In the genomic region with DNA sequence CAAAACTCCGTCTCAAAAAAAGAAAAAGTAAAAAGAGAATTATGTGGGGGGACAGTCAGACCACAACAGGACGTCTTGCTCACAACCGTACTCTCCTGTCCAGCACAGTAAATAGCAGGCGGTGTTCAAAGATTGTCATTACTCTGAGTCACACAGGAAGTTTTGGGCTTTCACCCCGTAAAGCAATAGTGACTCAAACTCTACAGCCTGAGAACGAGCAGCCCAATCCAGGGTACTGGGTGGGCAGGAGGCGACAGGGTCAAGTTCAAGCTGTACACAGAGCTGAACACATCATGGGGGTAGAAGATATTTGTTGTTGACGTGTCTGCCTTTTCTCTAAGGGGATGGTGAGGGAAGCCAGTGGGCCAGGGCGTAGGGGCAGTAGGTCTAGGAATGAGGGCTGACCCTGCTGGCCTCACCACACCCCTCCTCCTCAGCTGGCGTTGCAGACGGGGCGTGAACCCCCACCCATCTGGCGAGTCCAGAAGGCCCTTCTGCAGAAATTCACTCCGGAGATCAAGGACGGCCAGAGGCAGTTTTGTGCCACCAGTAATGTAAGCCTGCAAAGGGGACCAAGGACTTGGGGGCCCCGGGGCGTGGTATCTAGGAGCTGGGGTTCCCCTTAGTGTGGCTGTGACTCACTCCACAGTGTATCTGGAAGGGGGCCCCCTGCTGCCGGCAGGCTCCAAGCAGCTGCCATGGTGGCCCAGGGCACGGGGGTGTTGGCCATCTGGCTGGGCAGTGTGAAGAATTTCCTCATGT, we compare ENCODE assay signal across 10 cellular contexts. TPM values are rescaled to one million over a fixed set of nuclear protein-coding genes. Genes with fewer than 3 reads are reported as not detected.
DNase-seq lines count a peak whose midpoint lies in the region; ATAC-seq and TF ChIP-seq lines count a peak whose summit lies in the region.
"Had no signal": no experiment of that assay in that cellular context is flagged by ENCODE, and none has a peak within 500 bp of the region (broad histone marks: within the 10 kb centered on the region; RNA-seq: fewer than 3 reads in every experiment).

No MANE protein-coding gene starts in this region.

- no peak for ATAC-seq in upper lobe of right lung
- ATAC-seq in Right ventricle myocardium superior (ENCODE audit: poor library complexity) = no peak

- DNase-seq in CD14-positive monocyte (ENCODE audit: low spot score) (no peak), HT-29 (ENCODE audit: low spot score) (peak; percentile 50), amniotic stem cell (lab: John Stamatoyannopoulos, UW) (peak; percentile 60), myocyte (ENCODE audit: low read depth) (peak; percentile 70), COR-L47 (lab: John Stamatoyannopoulos, UW) (no peak), DMS53 treated with DMSO at 0.1 percent for 48 hours (lab: John Stamatoyannopoulos, UW; ENCODE audit: unreplicated experiment) (no peak), upper lobe of right lung (no peak), Right ventricle myocardium superior (no peak)
- DNase-seq: activated CD4-positive, CD25-positive, alpha-beta regulatory T cell; hypothalamus had no signal

- H3K27me3 Mint-ChIP-seq in CD14-positive monocyte (ENCODE audit: low read depth in 3 of 3) = no peaks in the 10 kb centered on the region

- no peaks in the 10 kb centered on the region for H3K9me3 ChIP-seq in upper lobe of right lung

- H3K27ac Mint-ChIP-seq in CD14-positive monocyte = peak overlapping the region; percentile 56 to 89 (median 78)

- peaks cover 49 to 79% of the 10 kb centered on the region in 2 donors for H3K36me3 Mint-ChIP-seq in CD14-positive monocyte

- H3K9me3 Mint-ChIP-seq in CD14-positive monocyte = peaks cover 0 to 6% (median 0%) of the 10 kb centered on the region in 7 donors

- H3K4me1 ChIP-seq in upper lobe of right lung = no peaks in the 10 kb centered on the region

- H3K36me3 ChIP-seq in upper lobe of right lung = peaks cover 60% of the 10 kb centered on the region

- H3K27ac ChIP-seq in upper lobe of right lung = no peak overlapping the region

- H3K4me1 Mint-ChIP-seq in CD14-positive monocyte = peaks cover 18% of the 10 kb centered on the region

- H3K4me3 Mint-ChIP-seq in CD14-positive monocyte = no peak overlapping the region

- intact Hi-C loops in CD14-positive monocyte (cut with micrococcal nuclease) (no loop called here), upper lobe of right lung (cut with DNase I) (no loop called here), Right ventricle myocardium superior (cut with DNase I) (no loop called here)

- H3K4me3 ChIP-seq in upper lobe of right lung = no peak overlapping the region

- TF ChIP-seq CTCF in CD14-positive monocyte (IDR thresholded peaks at IDR 0.05) = peak; percentile 11
- no peak for TF ChIP-seq CTCF in upper lobe of right lung (IDR thresholded peaks at IDR 0.05)

- no peaks in the 10 kb centered on the region for H3K27me3 ChIP-seq in upper lobe of right lung

RNA-seq across cellular contexts. Expression of gene PRR12, which starts 23.3 kb away (rescaled TPM):
- polyA plus RNA-seq in CD14-positive monocyte = under 1 TPM; 0.04 to 0.11 TPM
- 15.0 and 15.3 TPM in 2 replicates for total RNA-seq in HT-29 (2014; rRNA removed; shearing (Covaris generic))
- total RNA-seq in myocyte (3.2 and 4.4 TPM in 2 replicates), upper lobe of right lung (30.9 TPM), Right ventricle myocardium superior (12.6 TPM)
- 11.2 TPM for polyA plus RNA-seq in myocyte (2012)

RNA-seq across cellular contexts. Expression of gene RRAS, which starts 25.7 kb away (rescaled TPM):
- polyA plus RNA-seq in CD14-positive monocyte = 10 to 100 TPM; 80.0 to 91.7 TPM
- total RNA-seq in HT-29 (2014; rRNA removed; shearing (Covaris generic)) = 33.1 and 45.2 TPM in 2 replicates
- total RNA-seq in myocyte (29.8 and 42.1 TPM in 2 replicates), upper lobe of right lung (138 TPM), Right ventricle myocardium superior (105 TPM)
- 213 TPM for polyA plus RNA-seq in myocyte (2012)

RNA-seq across cellular contexts. Expression of gene SCAF1, which starts 27.7 kb away (rescaled TPM):
- polyA plus RNA-seq in CD14-positive monocyte = under 1 TPM; 0.39 to 0.68 TPM
- 58.6 and 67.6 TPM in 2 replicates for total RNA-seq in HT-29 (2014; rRNA removed; shearing (Covaris generic))
- total RNA-seq in myocyte (26.9 and 33.8 TPM in 2 replicates), upper lobe of right lung (67.9 TPM), Right ventricle myocardium superior (42.0 TPM)
- 51.1 TPM for polyA plus RNA-seq in myocyte (2012)

RNA-seq across cellular contexts. Expression of gene PRRG2, which starts 33.2 kb away (rescaled TPM):
- polyA plus RNA-seq in CD14-positive monocyte = not detected
- 25.8 and 26.3 TPM in 2 replicates for total RNA-seq in HT-29 (2014; rRNA removed; shearing (Covaris generic))
- total RNA-seq in myocyte (0.16 TPM in 1 of 2 replicates, not detected in the other), upper lobe of right lung (10.1 TPM), Right ventricle myocardium superior (0.70 TPM)
- polyA plus RNA-seq in myocyte (2012) = 0.62 TPM

RNA-seq across cellular contexts. Expression of gene NOSIP, which starts 33.9 kb away (rescaled TPM):
- 100 to 1,000 TPM in 1 of 2 donors, 10 to 100 TPM in 1; 96.4 to 120 TPM for polyA plus RNA-seq in CD14-positive monocyte
- 247 and 262 TPM in 2 replicates for total RNA-seq in HT-29 (2014; rRNA removed; shearing (Covaris generic))
- total RNA-seq in myocyte (51.3 and 68.7 TPM in 2 replicates), upper lobe of right lung (48.7 TPM), Right ventricle myocardium superior (45.5 TPM)
- polyA plus RNA-seq in myocyte (2012) = 74.7 TPM

Comparison
In these comparisons a context has a peak if more than half of its experiments do, and no peak if none do; other contexts are left out.
1. DNase-seq: peak in HT-29 (single experiment), amniotic stem cell (single experiment) and myocyte (single experiment); none in CD14-positive monocyte (single experiment), COR-L47 (single experiment), DMS53 treated with DMSO at 0.1 percent for 48 hours (single experiment), upper lobe of right lung (single experiment) and Right ventricle myocardium superior (single experiment).